28 cellular contexts compared by ENCODE assay signal in the genomic region with DNA sequence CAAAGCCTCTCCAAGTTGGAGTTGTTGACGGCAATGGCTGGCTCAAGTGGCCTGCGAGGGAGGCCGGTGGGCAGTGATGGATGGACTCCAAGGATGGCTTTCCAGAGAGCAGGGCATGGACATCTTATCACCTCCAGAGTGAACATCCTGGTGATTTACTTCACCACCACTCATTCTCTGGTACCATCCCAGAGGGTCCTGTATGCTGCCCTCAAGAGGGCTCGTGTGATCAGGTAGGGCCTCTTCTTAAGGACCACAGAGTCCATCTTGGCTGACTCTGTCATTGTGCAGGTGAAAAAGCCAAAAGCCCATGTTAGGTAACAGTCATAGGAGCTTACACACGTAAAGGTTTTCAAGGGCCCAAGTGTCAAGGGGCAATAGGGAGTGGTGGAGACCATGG.
"Had no signal": no experiment of that assay in that cellular context is flagged by ENCODE, and none has a peak within 500 bp of the region (broad histone marks: within the 10 kb centered on the region; RNA-seq: fewer than 3 reads in every experiment).

No MANE protein-coding gene starts in this region.

- H3K4me3 ChIP-seq: MG63 had no signal

- H3K36me3 ChIP-seq: MG63 had no signal

- DNase-seq: Karpas-422, Kasumi-1, MG63, MM.1S, MV-4-11, NCI-H1048, NCI-H1092, NCI-H1092 treated with DMSO at 0.1 percent for 48 hours, NCI-H1436, NCI-H1436 treated with DMSO at 0.1 percent for 48 hours, NCI-H146, NCI-H187, NCI-H187 treated with DMSO at 0.1 percent for 48 hours, NCI-H1930, NCI-H2029, NCI-H2029 treated with DMSO at 0.1 percent for 48 hours, NCI-H2081, NCI-H2081 treated with DMSO at 0.1 percent for 48 hours, NCI-H2107, NCI-H2171, NCI-H2171 treated with DMSO at 0.1 percent for 48 hours, NCI-H2227 treated with DMSO at 0.1 percent for 48 hours, NCI-H226, NCI-H345, NCI-H446, NCI-H446 treated with DMSO at 0.1 percent for 48 hours, NCI-H510A had no signal

- H3K9ac ChIP-seq: KMS-11 had no signal

- H3K27me3 ChIP-seq: MG63 had no signal

- H3K9me3 ChIP-seq: MG63 had no signal

- H3K4me2 ChIP-seq: KMS-11 had no signal

- H3K27ac ChIP-seq: KMS-11 had no signal
